In genomic region chr1:155322571-155322952, GRCh38 we compare ENCODE assay signal across 8 cellular contexts. TPM values are rescaled to one million over a fixed set of nuclear protein-coding genes. Genes with fewer than 3 reads are reported as not detected.
DNase-seq lines count a peak whose midpoint lies in the region; ATAC-seq and TF ChIP-seq lines count a peak whose summit lies in the region.

No MANE protein-coding gene starts in this region.

- no peaks in the 10 kb centered on the region for H3K9me3 ChIP-seq in transverse colon

- no peaks in the 10 kb centered on the region for H3K27me3 ChIP-seq in transverse colon

- intact Hi-C loops in transverse colon (cut with DNase I; ENCODE audit: low total_unique reads) = loop anchor here (5.0 kb wide), 1 partner anchor 45 kb away; the partner anchor contains the start of gene HCN3

- ATAC-seq in GM18868 (IDR thresholded peaks at IDR 0.05; ENCODE audit: unreplicated experiment) = no peak

- 1 to 8% methylated on average over 2 to 28 of the region's 28 CpGs for WGBS in transverse colon (ENCODE audit: low coverage in 1 of 2), 2 donors

- no peak for TF ChIP-seq POLR2A in transverse colon (IDR thresholded peaks at IDR 0.05)

- in situ Hi-C loops in transverse colon (cut with MboI; ENCODE audit: low pct_ligation_motif_present in 1 of 4, low pct_unique_long_range_greater_than_20kb in 1 of 4, low sequenced_read_pairs in 3 of 4) = loop anchor here (5.0 to 10.0 kb wide), 3 partner anchors 45 to 58 kb away; partner anchors contain the start of genes HCN3 (in 3 of the 4), CLK2 (in 2 of the 4) and SCAMP3 (in 1 of the 4)

- peak; percentile 50 for DNase-seq in DMS79 treated with DMSO at 0.1 percent for 48 hours (lab: John Stamatoyannopoulos, UW)
- no peak for DNase-seq in DMS79 (lab: John Stamatoyannopoulos, UW)
- peak; percentile 13 for DNase-seq in NCI-H1105 treated with DMSO at 0.1 percent for 48 hours (lab: John Stamatoyannopoulos, UW)
- peak; percentile 50 for DNase-seq in cerebellar cortex (ENCODE audit: low spot score)
- peak; percentile 53 to 63 for DNase-seq in lung microvascular endothelial cell (ENCODE audit: low read depth in 2 of 2)
- no peak for DNase-seq in transverse colon
- DNase-seq in effector CD8-positive, alpha-beta T cell (lab: John Stamatoyannopoulos, UW) = no peak

- TF ChIP-seq EP300 in transverse colon (IDR thresholded peaks at IDR 0.05; ENCODE audit: low read depth) = no peak

- TF ChIP-seq CTCF in transverse colon (IDR thresholded peaks at IDR 0.05) = no peak

- H3K27ac ChIP-seq in transverse colon = peak overlapping the region; percentile 98 to 100 (median 100)

- peaks cover 14 to 48% (median 39%) of the 10 kb centered on the region in 4 donors for H3K4me1 ChIP-seq in transverse colon

- H3K4me3 ChIP-seq in transverse colon = peak overlapping the region; percentile 71 to 90 (median 81)

- no peaks in the 10 kb centered on the region for H3K36me3 ChIP-seq in transverse colon

RNA-seq across cellular contexts. Expression of gene RUSC1, which starts 1.9 kb away (rescaled TPM):
- total RNA-seq in lung microvascular endothelial cell = 7.2 and 9.3 TPM in 2 replicates
- total RNA-seq in transverse colon = 100 to 1,000 TPM in 1 of 4 donors, 10 to 100 TPM in 3; 43.4 to 121 (median 65.5) TPM

RNA-seq across cellular contexts. Expression of gene FDPS, which starts 13.9 kb away (rescaled TPM):
- 397 and 432 TPM in 2 replicates for total RNA-seq in lung microvascular endothelial cell
- total RNA-seq in transverse colon = 100 to 1,000 TPM in 2 of 4 donors, 10 to 100 TPM in 2; 73.7 to 158 (median 104) TPM

RNA-seq across cellular contexts. Expression of gene PKLR, which starts 21.3 kb away (rescaled TPM):
- total RNA-seq in lung microvascular endothelial cell (under 0.01 TPM in 1 of 2 replicates, not detected in the other), transverse colon (1 to 10 TPM in 1 of 4 donors, under 1 TPM in 2, not detected in 1; 0.40 to 5.6 (median 0.64) TPM)

RNA-seq across cellular contexts. Expression of gene HCN3, which starts 45.3 kb away (rescaled TPM):
- 0.44 and 0.60 TPM in 2 replicates for total RNA-seq in lung microvascular endothelial cell
- total RNA-seq in transverse colon = 10 to 100 TPM; 13.0 to 34.0 (median 22.2) TPM

RNA-seq across cellular contexts. Expression of gene CLK2, which starts 49.3 kb away (rescaled TPM):
- total RNA-seq in lung microvascular endothelial cell = 12.2 and 24.0 TPM in 2 replicates
- total RNA-seq in transverse colon = 10 to 100 TPM; 31.9 to 92.9 (median 51.5) TPM

Comparison
In these comparisons a context has a peak if more than half of its experiments do, and no peak if none do; other contexts are left out.
1. DNase-seq: peak in DMS79 treated with DMSO at 0.1 percent for 48 hours (single experiment), NCI-H1105 treated with DMSO at 0.1 percent for 48 hours (single experiment), cerebellar cortex (single experiment) and lung microvascular endothelial cell (2 of 2); none in DMS79 (single experiment), transverse colon (single experiment) and effector CD8-positive, alpha-beta T cell (single experiment).